ENCODE assay signal across 1 cellular context in the genomic region with DNA sequence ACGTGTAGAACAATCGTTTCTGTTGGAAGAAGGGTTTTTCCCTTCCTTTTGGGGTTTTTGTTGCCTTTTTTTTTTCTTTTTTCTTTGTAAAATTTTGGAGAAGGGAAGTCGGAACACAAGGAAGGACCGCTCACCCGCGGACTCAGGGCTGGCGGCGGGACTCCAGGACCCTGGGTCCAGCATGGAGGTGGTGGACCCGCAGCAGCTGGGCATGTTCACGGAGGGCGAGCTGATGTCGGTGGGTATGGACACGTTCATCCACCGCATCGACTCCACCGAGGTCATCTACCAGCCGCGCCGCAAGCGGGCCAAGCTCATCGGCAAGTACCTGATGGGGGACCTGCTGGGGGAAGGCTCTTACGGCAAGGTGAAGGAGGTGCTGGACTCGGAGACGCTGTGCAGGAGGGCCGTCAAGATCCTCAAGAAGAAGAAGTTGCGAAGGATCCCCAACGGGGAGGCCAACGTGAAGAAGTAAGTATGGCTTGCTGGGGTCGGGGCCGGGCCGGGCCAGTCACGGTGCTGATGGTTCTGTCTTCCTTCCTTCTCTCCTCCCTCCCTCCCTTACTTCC.
TF ChIP-seq lines count a peak whose summit lies in the region.

No MANE protein-coding gene starts in this region.

TF ChIP-seq in K562, 482 proteins besides CTCF, POLR2A, EP300 and RAD21 (continued from another document and continues in another):
- TF ChIP-seq, protein P1, sequence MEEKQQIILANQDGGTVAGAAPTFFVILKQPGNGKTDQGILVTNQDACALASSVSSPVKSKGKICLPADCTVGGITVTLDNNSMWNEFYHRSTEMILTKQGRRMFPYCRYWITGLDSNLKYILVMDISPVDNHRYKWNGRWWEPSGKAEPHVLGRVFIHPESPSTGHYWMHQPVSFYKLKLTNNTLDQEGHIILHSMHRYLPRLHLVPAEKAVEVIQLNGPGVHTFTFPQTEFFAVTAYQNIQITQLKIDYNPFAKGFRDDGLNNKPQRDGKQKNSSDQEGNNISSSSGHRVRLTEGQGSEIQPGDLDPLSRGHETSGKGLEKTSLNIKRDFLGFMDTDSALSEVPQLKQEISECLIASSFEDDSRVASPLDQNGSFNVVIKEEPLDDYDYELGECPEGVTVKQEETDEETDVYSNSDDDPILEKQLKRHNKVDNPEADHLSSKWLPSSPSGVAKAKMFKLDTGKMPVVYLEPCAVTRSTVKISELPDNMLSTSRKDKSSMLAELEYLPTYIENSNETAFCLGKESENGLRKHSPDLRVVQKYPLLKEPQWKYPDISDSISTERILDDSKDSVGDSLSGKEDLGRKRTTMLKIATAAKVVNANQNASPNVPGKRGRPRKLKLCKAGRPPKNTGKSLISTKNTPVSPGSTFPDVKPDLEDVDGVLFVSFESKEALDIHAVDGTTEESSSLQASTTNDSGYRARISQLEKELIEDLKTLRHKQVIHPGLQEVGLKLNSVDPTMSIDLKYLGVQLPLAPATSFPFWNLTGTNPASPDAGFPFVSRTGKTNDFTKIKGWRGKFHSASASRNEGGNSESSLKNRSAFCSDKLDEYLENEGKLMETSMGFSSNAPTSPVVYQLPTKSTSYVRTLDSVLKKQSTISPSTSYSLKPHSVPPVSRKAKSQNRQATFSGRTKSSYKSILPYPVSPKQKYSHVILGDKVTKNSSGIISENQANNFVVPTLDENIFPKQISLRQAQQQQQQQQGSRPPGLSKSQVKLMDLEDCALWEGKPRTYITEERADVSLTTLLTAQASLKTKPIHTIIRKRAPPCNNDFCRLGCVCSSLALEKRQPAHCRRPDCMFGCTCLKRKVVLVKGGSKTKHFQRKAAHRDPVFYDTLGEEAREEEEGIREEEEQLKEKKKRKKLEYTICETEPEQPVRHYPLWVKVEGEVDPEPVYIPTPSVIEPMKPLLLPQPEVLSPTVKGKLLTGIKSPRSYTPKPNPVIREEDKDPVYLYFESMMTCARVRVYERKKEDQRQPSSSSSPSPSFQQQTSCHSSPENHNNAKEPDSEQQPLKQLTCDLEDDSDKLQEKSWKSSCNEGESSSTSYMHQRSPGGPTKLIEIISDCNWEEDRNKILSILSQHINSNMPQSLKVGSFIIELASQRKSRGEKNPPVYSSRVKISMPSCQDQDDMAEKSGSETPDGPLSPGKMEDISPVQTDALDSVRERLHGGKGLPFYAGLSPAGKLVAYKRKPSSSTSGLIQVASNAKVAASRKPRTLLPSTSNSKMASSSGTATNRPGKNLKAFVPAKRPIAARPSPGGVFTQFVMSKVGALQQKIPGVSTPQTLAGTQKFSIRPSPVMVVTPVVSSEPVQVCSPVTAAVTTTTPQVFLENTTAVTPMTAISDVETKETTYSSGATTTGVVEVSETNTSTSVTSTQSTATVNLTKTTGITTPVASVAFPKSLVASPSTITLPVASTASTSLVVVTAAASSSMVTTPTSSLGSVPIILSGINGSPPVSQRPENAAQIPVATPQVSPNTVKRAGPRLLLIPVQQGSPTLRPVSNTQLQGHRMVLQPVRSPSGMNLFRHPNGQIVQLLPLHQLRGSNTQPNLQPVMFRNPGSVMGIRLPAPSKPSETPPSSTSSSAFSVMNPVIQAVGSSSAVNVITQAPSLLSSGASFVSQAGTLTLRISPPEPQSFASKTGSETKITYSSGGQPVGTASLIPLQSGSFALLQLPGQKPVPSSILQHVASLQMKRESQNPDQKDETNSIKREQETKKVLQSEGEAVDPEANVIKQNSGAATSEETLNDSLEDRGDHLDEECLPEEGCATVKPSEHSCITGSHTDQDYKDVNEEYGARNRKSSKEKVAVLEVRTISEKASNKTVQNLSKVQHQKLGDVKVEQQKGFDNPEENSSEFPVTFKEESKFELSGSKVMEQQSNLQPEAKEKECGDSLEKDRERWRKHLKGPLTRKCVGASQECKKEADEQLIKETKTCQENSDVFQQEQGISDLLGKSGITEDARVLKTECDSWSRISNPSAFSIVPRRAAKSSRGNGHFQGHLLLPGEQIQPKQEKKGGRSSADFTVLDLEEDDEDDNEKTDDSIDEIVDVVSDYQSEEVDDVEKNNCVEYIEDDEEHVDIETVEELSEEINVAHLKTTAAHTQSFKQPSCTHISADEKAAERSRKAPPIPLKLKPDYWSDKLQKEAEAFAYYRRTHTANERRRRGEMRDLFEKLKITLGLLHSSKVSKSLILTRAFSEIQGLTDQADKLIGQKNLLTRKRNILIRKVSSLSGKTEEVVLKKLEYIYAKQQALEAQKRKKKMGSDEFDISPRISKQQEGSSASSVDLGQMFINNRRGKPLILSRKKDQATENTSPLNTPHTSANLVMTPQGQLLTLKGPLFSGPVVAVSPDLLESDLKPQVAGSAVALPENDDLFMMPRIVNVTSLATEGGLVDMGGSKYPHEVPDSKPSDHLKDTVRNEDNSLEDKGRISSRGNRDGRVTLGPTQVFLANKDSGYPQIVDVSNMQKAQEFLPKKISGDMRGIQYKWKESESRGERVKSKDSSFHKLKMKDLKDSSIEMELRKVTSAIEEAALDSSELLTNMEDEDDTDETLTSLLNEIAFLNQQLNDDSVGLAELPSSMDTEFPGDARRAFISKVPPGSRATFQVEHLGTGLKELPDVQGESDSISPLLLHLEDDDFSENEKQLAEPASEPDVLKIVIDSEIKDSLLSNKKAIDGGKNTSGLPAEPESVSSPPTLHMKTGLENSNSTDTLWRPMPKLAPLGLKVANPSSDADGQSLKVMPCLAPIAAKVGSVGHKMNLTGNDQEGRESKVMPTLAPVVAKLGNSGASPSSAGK (IDR thresholded peaks at IDR 0.05) = no peak
- no peak for TF ChIP-seq NR1H2 (CRISPR knock-in tag; IDR thresholded peaks at IDR 0.05)
- TF ChIP-seq ZBTB33 (CRISPR knock-in tag; IDR thresholded peaks at IDR 0.05) = no peak; the same call in 1 of the 2 replicates
- TF ChIP-seq ADNP (tag; IDR thresholded peaks at IDR 0.05) = no peak
- peak; percentile 7; the same call in 1 of the 2 replicates for TF ChIP-seq STAG1 (CRISPR knock-in tag; IDR thresholded peaks at IDR 0.05; ENCODE audit: borderline replicate concordance)
- no peak for TF ChIP-seq PBX2 (CRISPR knock-in tag; IDR thresholded peaks at IDR 0.05; ENCODE audit: low read depth)
- no peak for TF ChIP-seq PBX2 (tag; conservative IDR thresholded peaks at IDR 0.05; ENCODE audit: low read depth)
- TF ChIP-seq ZNF76 (CRISPR knock-in tag; IDR thresholded peaks at IDR 0.05; ENCODE audit: borderline replicate concordance) = no peak
- TF ChIP-seq, protein P2, sequence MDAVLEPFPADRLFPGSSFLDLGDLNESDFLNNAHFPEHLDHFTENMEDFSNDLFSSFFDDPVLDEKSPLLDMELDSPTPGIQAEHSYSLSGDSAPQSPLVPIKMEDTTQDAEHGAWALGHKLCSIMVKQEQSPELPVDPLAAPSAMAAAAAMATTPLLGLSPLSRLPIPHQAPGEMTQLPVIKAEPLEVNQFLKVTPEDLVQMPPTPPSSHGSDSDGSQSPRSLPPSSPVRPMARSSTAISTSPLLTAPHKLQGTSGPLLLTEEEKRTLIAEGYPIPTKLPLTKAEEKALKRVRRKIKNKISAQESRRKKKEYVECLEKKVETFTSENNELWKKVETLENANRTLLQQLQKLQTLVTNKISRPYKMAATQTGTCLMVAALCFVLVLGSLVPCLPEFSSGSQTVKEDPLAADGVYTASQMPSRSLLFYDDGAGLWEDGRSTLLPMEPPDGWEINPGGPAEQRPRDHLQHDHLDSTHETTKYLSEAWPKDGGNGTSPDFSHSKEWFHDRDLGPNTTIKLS (IDR thresholded peaks at IDR 0.05; ENCODE audit: borderline replicate concordance, low read depth) = no peak
- no peak for TF ChIP-seq PML (IDR thresholded peaks at IDR 0.05; ENCODE audit: low read length)
- TF ChIP-seq ZNF77 (CRISPR knock-in tag; IDR thresholded peaks at IDR 0.05) = no peak
- no peak for TF ChIP-seq ZSCAN29 (IDR thresholded peaks at IDR 0.05)
- TF ChIP-seq STAT5B (CRISPR knock-in tag; IDR thresholded peaks at IDR 0.05) = no peak
- no peak for TF ChIP-seq COPS2 (conservative IDR thresholded peaks at IDR 0.05)
- TF ChIP-seq PHTF2 (CRISPR knock-in tag; IDR thresholded peaks at IDR 0.05) = no peak
- TF ChIP-seq ZKSCAN1 (IDR thresholded peaks at IDR 0.05; ENCODE audit: low read depth, low read length) = no peak
- no peak for TF ChIP-seq ZNF655 (CRISPR knock-in tag; IDR thresholded peaks at IDR 0.05)
- no peak for TF ChIP-seq RFX5 (IDR thresholded peaks at IDR 0.05; ENCODE audit: low read depth, low read length)
- no peak for TF ChIP-seq WHSC1 (IDR thresholded peaks at IDR 0.05; ENCODE audit: low read length)
- no peak for TF ChIP-seq SRSF7 (optimal IDR thresholded peaks at IDR 0.05; ENCODE audit: low read depth, low read length)
- no peak for TF ChIP-seq ZNF778 (CRISPR knock-in tag; IDR thresholded peaks at IDR 0.05)
- TF ChIP-seq, protein P3, sequence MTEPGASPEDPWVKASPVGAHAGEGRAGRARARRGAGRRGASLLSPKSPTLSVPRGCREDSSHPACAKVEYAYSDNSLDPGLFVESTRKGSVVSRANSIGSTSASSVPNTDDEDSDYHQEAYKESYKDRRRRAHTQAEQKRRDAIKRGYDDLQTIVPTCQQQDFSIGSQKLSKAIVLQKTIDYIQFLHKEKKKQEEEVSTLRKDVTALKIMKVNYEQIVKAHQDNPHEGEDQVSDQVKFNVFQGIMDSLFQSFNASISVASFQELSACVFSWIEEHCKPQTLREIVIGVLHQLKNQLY (CRISPR knock-in tag; conservative IDR thresholded peaks at IDR 0.05) = no peak
- TF ChIP-seq, protein P4, sequence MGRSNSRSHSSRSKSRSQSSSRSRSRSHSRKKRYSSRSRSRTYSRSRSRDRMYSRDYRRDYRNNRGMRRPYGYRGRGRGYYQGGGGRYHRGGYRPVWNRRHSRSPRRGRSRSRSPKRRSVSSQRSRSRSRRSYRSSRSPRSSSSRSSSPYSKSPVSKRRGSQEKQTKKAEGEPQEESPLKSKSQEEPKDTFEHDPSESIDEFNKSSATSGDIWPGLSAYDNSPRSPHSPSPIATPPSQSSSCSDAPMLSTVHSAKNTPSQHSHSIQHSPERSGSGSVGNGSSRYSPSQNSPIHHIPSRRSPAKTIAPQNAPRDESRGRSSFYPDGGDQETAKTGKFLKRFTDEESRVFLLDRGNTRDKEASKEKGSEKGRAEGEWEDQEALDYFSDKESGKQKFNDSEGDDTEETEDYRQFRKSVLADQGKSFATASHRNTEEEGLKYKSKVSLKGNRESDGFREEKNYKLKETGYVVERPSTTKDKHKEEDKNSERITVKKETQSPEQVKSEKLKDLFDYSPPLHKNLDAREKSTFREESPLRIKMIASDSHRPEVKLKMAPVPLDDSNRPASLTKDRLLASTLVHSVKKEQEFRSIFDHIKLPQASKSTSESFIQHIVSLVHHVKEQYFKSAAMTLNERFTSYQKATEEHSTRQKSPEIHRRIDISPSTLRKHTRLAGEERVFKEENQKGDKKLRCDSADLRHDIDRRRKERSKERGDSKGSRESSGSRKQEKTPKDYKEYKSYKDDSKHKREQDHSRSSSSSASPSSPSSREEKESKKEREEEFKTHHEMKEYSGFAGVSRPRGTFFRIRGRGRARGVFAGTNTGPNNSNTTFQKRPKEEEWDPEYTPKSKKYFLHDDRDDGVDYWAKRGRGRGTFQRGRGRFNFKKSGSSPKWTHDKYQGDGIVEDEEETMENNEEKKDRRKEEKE (IDR thresholded peaks at IDR 0.05; ENCODE audit: borderline replicate concordance in 1 of 2, control insufficient read depth in 1 of 2, low read depth in 2 of 2, low read length in 1 of 2) = no peak
- no peak; a peak in 1 of 4 replicates for TF ChIP-seq SRF (CRISPR knock-in tag; IDR thresholded peaks at IDR 0.05)
- TF ChIP-seq SRSF1 (IDR thresholded peaks at IDR 0.05; ENCODE audit: low read depth, low read length) = no peak
- TF ChIP-seq HNRNPL (IDR thresholded peaks at IDR 0.05; ENCODE audit: low read depth, low read length) = no peak
- TF ChIP-seq TAF1 (IDR thresholded peaks at IDR 0.05; ENCODE audit: control insufficient read depth, extremely low read depth, insufficient read depth, low read length, severe bottlenecking) = peak; percentile 1
- TF ChIP-seq SETDB1 (IDR thresholded peaks at IDR 0.05; ENCODE audit: low read length) = no peak
